In the genomic region with DNA sequence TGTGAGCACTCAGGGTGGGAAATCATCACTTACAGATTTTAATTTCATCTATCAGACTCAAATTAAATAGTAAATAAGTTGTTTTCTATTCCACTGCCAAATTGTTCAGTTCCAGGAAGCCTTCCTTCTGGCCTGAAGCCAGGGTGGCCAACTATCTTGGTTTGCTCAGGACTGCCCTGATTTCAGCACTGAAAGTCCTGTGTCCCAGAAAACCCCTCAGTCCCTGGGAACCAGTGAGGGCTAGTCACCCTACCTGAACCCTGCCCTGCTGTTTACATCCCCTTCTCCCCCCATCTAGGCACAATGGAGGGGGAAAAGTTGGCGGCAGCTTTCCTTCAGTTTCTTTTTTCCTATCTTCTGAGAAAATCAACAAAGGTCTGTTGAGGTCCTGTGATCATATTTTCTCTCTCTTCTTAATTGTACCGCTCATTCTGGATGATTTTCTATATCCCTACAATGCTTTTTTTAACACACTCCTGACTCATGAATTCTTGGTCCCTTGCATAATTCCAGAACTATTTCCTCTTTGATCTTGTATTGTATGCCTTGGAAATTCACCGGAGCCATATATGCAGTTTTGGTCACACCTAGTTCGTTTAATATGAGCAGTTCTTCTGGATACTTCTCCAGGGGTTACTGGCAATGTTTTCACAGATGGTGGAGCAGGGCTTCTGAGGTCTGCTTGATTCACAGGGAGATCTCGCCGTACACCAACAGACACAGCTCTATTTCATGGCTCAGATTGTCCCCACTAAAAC, we compare ENCODE assay signal across 10 cellular contexts.
DNase-seq lines count a peak whose midpoint lies in the region; ATAC-seq, FAIRE-seq and TF ChIP-seq lines count a peak whose summit lies in the region.
"Had no signal": no experiment of that assay in that cellular context is flagged by ENCODE, and none has a peak within 500 bp of the region (broad histone marks: within the 10 kb centered on the region; RNA-seq: fewer than 3 reads in every experiment).

No MANE protein-coding gene starts in this region.

- no peak overlapping the region for H3K4me3 Mint-ChIP-seq in effector memory CD8-positive, alpha-beta T cell

- H3K27ac ChIP-seq in HUES48 (ENCODE audit: low read depth, low read length) = peak overlapping the region; percentile 40
- H3K27ac ChIP-seq in mammary epithelial cell (ENCODE audit: insufficient read depth, low read depth, low read length) = peak overlapping the region; percentile 8
- peak overlapping the region; percentile 33 to 43 for H3K27ac ChIP-seq in kidney (ENCODE audit: low read depth in 2 of 2, low read length in 2 of 2)
- peak overlapping the region in 1 of 2 donors; percentile 71 for H3K27ac ChIP-seq in testis

- no peak for FAIRE-seq in kidney (lab: Jason Lieb, UNC)

- H3K36me3 Mint-ChIP-seq in effector memory CD8-positive, alpha-beta T cell (ENCODE audit: insufficient read depth) = peaks cover 3% of the 10 kb centered on the region

- DNase-seq in mammary epithelial cell (peak; percentile 78), kidney (peak; percentile 77), testis (peak; percentile 64), OCI-M2 (lab: John Stamatoyannopoulos, UW; ENCODE audit: unreplicated experiment) (no peak)
- no peak for DNase-seq in activated T-cell treated with anti-CD3 and anti-CD28 coated beads, Interleukin-2, amount 50 U/mL, for 48 hours
- DNase-seq in effector memory CD8-positive, alpha-beta T cell = no peak
- DNase-seq: activated T-cell treated with anti-CD3 and anti-CD28 coated beads, Interleukin-2, amount 50 U/mL, for 1 hour; NCI-H1048 had no signal

- peaks cover 37% of the 10 kb centered on the region for H3K4me1 ChIP-seq in HUES48 (ENCODE audit: control insufficient read depth, insufficient read depth, low read length)
- peaks cover 23% of the 10 kb centered on the region for H3K4me1 ChIP-seq in mammary epithelial cell (ENCODE audit: insufficient read depth, low read length)
- no peaks in the 10 kb centered on the region for H3K4me1 ChIP-seq in kidney (ENCODE audit: control insufficient read depth in 1 of 2, insufficient read depth in 1 of 2, low read depth in 1 of 2, low read length in 2 of 2)
- peaks cover 10% of the 10 kb centered on the region for H3K4me1 ChIP-seq in testis

- dilution Hi-C loops in mammary epithelial cell (cut with HindIII; ENCODE audit: low sequenced_read_pairs) = no loop called here

- no peaks in the 10 kb centered on the region for H4K20me1 ChIP-seq in mammary epithelial cell (ENCODE audit: insufficient read depth, low read length)

- H3K4me3 ChIP-seq in HUES48 (ENCODE audit: low read depth, low read length) (no peak overlapping the region), mammary epithelial cell (replicated peaks in 1 of 3; ENCODE audit: insufficient read depth in 1 of 3, low read depth in 2 of 3, low read length in 3 of 3) (no peak overlapping the region), kidney (ENCODE audit: low read length in 2 of 2) (no peak overlapping the region), testis (no peak overlapping the region)

- CTCF ChIA-PET in mammary epithelial cell (lab: Charles Lee; ENCODE audit: low non-redundant PET) = no interaction called here

- peak overlapping the region; percentile 62 for H3K4me2 ChIP-seq in mammary epithelial cell (ENCODE audit: insufficient read depth, low read depth, low read length)

- no peaks in the 10 kb centered on the region for H3K27me3 ChIP-seq in HUES48 (ENCODE audit: control insufficient read depth, insufficient read depth, low read length)
- H3K27me3 ChIP-seq in mammary epithelial cell (ENCODE audit: insufficient read depth, low read length) = no peaks in the 10 kb centered on the region
- no peaks in the 10 kb centered on the region for H3K27me3 ChIP-seq in testis

- TF ChIP-seq CTCF in mammary epithelial cell (conservative IDR thresholded peaks at IDR 0.05 in 1 of 2, IDR thresholded peaks at IDR 0.05 in 1 of 2; ENCODE audit: extremely low read depth in 1 of 2, insufficient read depth in 1 of 2, low read depth in 1 of 2, low read length in 2 of 2) = no peak
- no peak for TF ChIP-seq CTCF in kidney (IDR thresholded peaks at IDR 0.05; ENCODE audit: borderline replicate concordance, extremely low read depth, insufficient read depth)
- TF ChIP-seq CTCF in testis (IDR thresholded peaks at IDR 0.05) = no peak

- H3K36me3 ChIP-seq in HUES48 (ENCODE audit: control insufficient read depth, insufficient read depth, low read length) (peaks cover 22% of the 10 kb centered on the region), mammary epithelial cell (ENCODE audit: insufficient read depth, low read length) (no peaks in the 10 kb centered on the region), kidney (ENCODE audit: control insufficient read depth in 1 of 2, insufficient read depth in 2 of 2, low read length in 2 of 2) (no peaks in the 10 kb centered on the region), testis (ENCODE audit: low read depth, missing control alignments) (no peaks in the 10 kb centered on the region)

- intact Hi-C loops in mammary epithelial cell (cut with micrococcal nuclease) (loop anchor here (2.0 kb wide), 1 partner anchor 72 kb away; no protein-coding TSS in a partner anchor), kidney (cut with DNase I) (no loop called here), testis (cut with DNase I; ENCODE audit: low total_unique reads) (no loop called here)

- H3K27me3 Mint-ChIP-seq in effector memory CD8-positive, alpha-beta T cell = no peaks in the 10 kb centered on the region

- H3K9ac ChIP-seq in HUES48 (ENCODE audit: low read depth, low read length) (no peak overlapping the region), mammary epithelial cell (ENCODE audit: insufficient read depth, low read length) (no peak overlapping the region), kidney (ENCODE audit: low read length in 2 of 2) (no peak overlapping the region)

- H3K9me3 ChIP-seq in HUES48 (ENCODE audit: control insufficient read depth, insufficient read depth, low read length) = no peaks in the 10 kb centered on the region
- H3K9me3 ChIP-seq in mammary epithelial cell (replicated peaks; ENCODE audit: insufficient read depth, low read length) = no peaks in the 10 kb centered on the region
- no peaks in the 10 kb centered on the region for H3K9me3 ChIP-seq in kidney (ENCODE audit: control insufficient read depth in 1 of 2, low read length in 2 of 2)
- H3K9me3 ChIP-seq in testis = no peaks in the 10 kb centered on the region

- no peaks in the 10 kb centered on the region for H3K4me1 Mint-ChIP-seq in effector memory CD8-positive, alpha-beta T cell (ENCODE audit: low read depth in 2 of 2)

- 31% methylated on average over 6 of the region's 6 CpGs for WGBS in mammary epithelial cell (ENCODE audit: low coverage, missing lambda C conversion rate)
- 59 to 65% methylated on average over 5 to 6 of the region's 6 CpGs for WGBS in testis, 2 donors

- no TSS peak for BruUV-seq in mammary epithelial cell (replicated peaks; lab: Mats Ljungman, UMichigan)

- H3K9me3 Mint-ChIP-seq in effector memory CD8-positive, alpha-beta T cell = no peaks in the 10 kb centered on the region

- no peak for TF ChIP-seq POLR2A in testis (IDR thresholded peaks at IDR 0.05)

- H2AFZ ChIP-seq in mammary epithelial cell (ENCODE audit: low read depth, low read length) = no peak overlapping the region

- in situ Hi-C loops in mammary epithelial cell (cut with MboI; ENCODE audit: low sequenced_read_pairs in 2 of 2) = no loop called here

- ATAC-seq in effector memory CD8-positive, alpha-beta T cell (replicated peaks) = no peak
- ATAC-seq in GM21390 (IDR thresholded peaks at IDR 0.05; ENCODE audit: unreplicated experiment) = no peak

- H3K27ac Mint-ChIP-seq in effector memory CD8-positive, alpha-beta T cell = no peak overlapping the region

- H3K79me2 ChIP-seq in mammary epithelial cell (ENCODE audit: insufficient read depth, low read length) = no peaks in the 10 kb centered on the region

Comparison
In these comparisons a context has a peak if more than half of its experiments do, and no peak if none do; other contexts are left out.
1. DNase-seq: peak in mammary epithelial cell (single experiment), kidney (single experiment) and testis (single experiment); none in activated T-cell treated with anti-CD3 and anti-CD28 coated beads, Interleukin-2, amount 50 U/mL, for 48 hours (0 of 2), OCI-M2 (single experiment) and effector memory CD8-positive, alpha-beta T cell (0 of 3).